ENCODE assay signal across 9 cellular contexts in genomic region chr3:124584552-124585391, GRCh38.
A peak's percentile ranks its signal among the peaks of the same experiment; 100 is the strongest.
DNase-seq lines count a peak whose midpoint lies in the region; ATAC-seq, FAIRE-seq and TF ChIP-seq lines count a peak whose summit lies in the region.
"Had no signal": no experiment of that assay in that cellular context is flagged by ENCODE, and none has a peak within 500 bp of the region (broad histone marks: within the 10 kb centered on the region; RNA-seq: fewer than 3 reads in every experiment).

No MANE protein-coding gene starts in this region.

- no peaks in the 10 kb centered on the region for H3K9me3 Mint-ChIP-seq in activated CD4-positive, alpha-beta T cell treated with anti-CD3 and anti-CD28 coated beads for 36 hours (ENCODE audit: low read depth)
- no peaks in the 10 kb centered on the region for H3K9me3 Mint-ChIP-seq in T-helper 1 cell treated with Interleukin-12 subunit alpha and Interleukin-12 subunit beta and Interleukin-4 antibody, amounts not matched to agents 30 μg/mL and 1 μg/mL, for 36 hours

- H3K4me3 Mint-ChIP-seq in activated CD4-positive, alpha-beta T cell treated with anti-CD3 and anti-CD28 coated beads for 36 hours, result peak overlapping the region; percentile 66
- H3K4me3 Mint-ChIP-seq in T-helper 1 cell treated with Interleukin-12 subunit alpha and Interleukin-12 subunit beta and Interleukin-4 antibody, amounts not matched to agents 30 μg/mL and 1 μg/mL, for 36 hours, result peak overlapping the region; percentile 46

- H3K4me1 Mint-ChIP-seq in activated CD4-positive, alpha-beta T cell treated with anti-CD3 and anti-CD28 coated beads for 36 hours, result peaks cover 32% of the 10 kb centered on the region
- H3K4me1 Mint-ChIP-seq in T-helper 1 cell treated with Interleukin-12 subunit alpha and Interleukin-12 subunit beta and Interleukin-4 antibody, amounts not matched to agents 30 μg/mL and 1 μg/mL, for 36 hours (ENCODE audit: low read depth), result peaks cover 8% of the 10 kb centered on the region

- no peaks in the 10 kb centered on the region for H3K36me3 ChIP-seq in bronchial epithelial cell (ENCODE audit: control insufficient read depth, insufficient read depth, low read length)

- peak; percentile 53 for ATAC-seq in activated CD4-positive, alpha-beta T cell treated with anti-CD3 and anti-CD28 coated beads for 36 hours
- no peak for ATAC-seq in HG03039 (IDR thresholded peaks at IDR 0.05; ENCODE audit: unreplicated experiment)

- peak overlapping the region; percentile 45 for H3K4me3 ChIP-seq in bronchial epithelial cell (ENCODE audit: low read depth, low read length)

- FAIRE-seq in bronchial epithelial cell (lab: Jason Lieb, UNC), result peak; percentile 7
- FAIRE-seq: G401.6 had no signal

- POLR2A ChIA-PET in activated CD4-positive, alpha-beta T cell treated with anti-CD3 and anti-CD28 coated beads for 36 hours (lab: Charles Lee), result no interaction called here

- H3K36me3 Mint-ChIP-seq in activated CD4-positive, alpha-beta T cell treated with anti-CD3 and anti-CD28 coated beads for 36 hours (ENCODE audit: low read depth), result no peaks in the 10 kb centered on the region
- H3K36me3 Mint-ChIP-seq in T-helper 1 cell treated with Interleukin-12 subunit alpha and Interleukin-12 subunit beta and Interleukin-4 antibody, amounts not matched to agents 30 μg/mL and 1 μg/mL, for 36 hours (ENCODE audit: low read depth), result no peaks in the 10 kb centered on the region

- DNase-seq in activated CD4-positive, alpha-beta T cell treated with anti-CD3 and anti-CD28 coated beads for 36 hours, result peak; percentile 48
- DNase-seq in activated CD4-positive, alpha-beta T cell treated with anti-CD3 and anti-CD28 coated beads for 1 hour, result no peak
- DNase-seq in bronchial epithelial cell (ENCODE audit: low read depth) (peak; percentile 35), left kidney (ENCODE audit: low read depth, low spot score) (peak; percentile 92), middle frontal gyrus (ENCODE audit: extremely low spot score, low spot score) (no peak)
- DNase-seq in stimulated activated CD4-positive, alpha-beta T cell treated with anti-CD3 and anti-CD28 coated beads, Interleukin-1b, Interleukin-23, amount 100 ng/mL, for 4 hours (ENCODE audit: low read depth in 2 of 2), result peak; percentile 8 to 32

- intact Hi-C loops in activated CD4-positive, alpha-beta T cell treated with anti-CD3 and anti-CD28 coated beads for 36 hours (cut with DNase I, micrococcal nuclease), result no loop called here

- CTCF ChIA-PET in activated CD4-positive, alpha-beta T cell treated with anti-CD3 and anti-CD28 coated beads for 36 hours (lab: Charles Lee), result interaction anchor here (0.8 to 0.9 kb wide), 3 partner anchors 15 to 104 kb away, joined by 3 read pairs; no protein-coding TSS in a partner anchor

- H3K27me3 ChIP-seq in bronchial epithelial cell (ENCODE audit: control insufficient read depth, insufficient read depth, low read length), result peaks cover 13% of the 10 kb centered on the region

- H3K27me3 Mint-ChIP-seq in activated CD4-positive, alpha-beta T cell treated with anti-CD3 and anti-CD28 coated beads for 36 hours, result peaks cover 50% of the 10 kb centered on the region
- peaks cover 68% of the 10 kb centered on the region for H3K27me3 Mint-ChIP-seq in T-helper 1 cell treated with Interleukin-12 subunit alpha and Interleukin-12 subunit beta and Interleukin-4 antibody, amounts not matched to agents 30 μg/mL and 1 μg/mL, for 36 hours (ENCODE audit: low read depth)

- TF ChIP-seq CTCF in bronchial epithelial cell (IDR thresholded peaks at IDR 0.05; ENCODE audit: insufficient read depth, low read length, severe bottlenecking), result no peak

- peak overlapping the region; percentile 17 for H3K27ac Mint-ChIP-seq in activated CD4-positive, alpha-beta T cell treated with anti-CD3 and anti-CD28 coated beads for 36 hours
- H3K27ac Mint-ChIP-seq in T-helper 1 cell treated with Interleukin-12 subunit alpha and Interleukin-12 subunit beta and Interleukin-4 antibody, amounts not matched to agents 30 μg/mL and 1 μg/mL, for 36 hours, result no peak overlapping the region

Comparison
In these comparisons a context has a peak if more than half of its experiments do, and no peak if none do; other contexts are left out.
1. DNase-seq: peak in activated CD4-positive, alpha-beta T cell treated with anti-CD3 and anti-CD28 coated beads for 36 hours (single experiment), bronchial epithelial cell (single experiment), left kidney (single experiment) and stimulated activated CD4-positive, alpha-beta T cell treated with anti-CD3 and anti-CD28 coated beads, Interleukin-1b, Interleukin-23, amount 100 ng/mL, for 4 hours (2 of 2); none in activated CD4-positive, alpha-beta T cell treated with anti-CD3 and anti-CD28 coated beads for 1 hour (single experiment) and middle frontal gyrus (single experiment).